Comparison of ENCODE assay signal across 22 cellular contexts in genomic region chr9:6490863-6491262, GRCh38.
A peak's percentile ranks its signal among the peaks of the same experiment; 100 is the strongest.
DNase-seq lines count a peak whose midpoint lies in the region; ATAC-seq lines count a peak whose summit lies in the region.
"Had no signal": no experiment of that assay in that cellular context is flagged by ENCODE, and none has a peak within 500 bp of the region (broad histone marks: within the 10 kb centered on the region; RNA-seq: fewer than 3 reads in every experiment).

No MANE protein-coding gene starts in this region.

- no peak overlapping the region for H3K4me3 ChIP-seq in CD4-positive, alpha-beta memory T cell (ENCODE audit: low read length in 2 of 2)
- H3K4me3 ChIP-seq: A549; BLaER1 treated with 17β-estradiol and CSF1 and Interleukin-3, amounts not matched to agents 10 nM and 100 nM; GM23248 had no signal

- no peak overlapping the region for H3K27ac ChIP-seq in CD4-positive, alpha-beta memory T cell (ENCODE audit: low read depth, low read length)
- H3K27ac ChIP-seq: 22Rv1; A549; BLaER1 treated with 17β-estradiol and CSF1 and Interleukin-3, amounts not matched to agents 10 nM and 100 nM; GM23248 had no signal

- H3K9me3 ChIP-seq in CD4-positive, alpha-beta memory T cell (ENCODE audit: control insufficient read depth in 1 of 2, low read length in 2 of 2) = no peaks in the 10 kb centered on the region
- H3K9me3 ChIP-seq: A549; BE2C; BLaER1 treated with 17β-estradiol and CSF1 and Interleukin-3, amounts not matched to agents 10 nM and 100 nM; Caco-2 had no signal

- H3K4me3 Mint-ChIP-seq in activated T-cell treated with anti-CD3 and anti-CD28 coated beads, Interleukin-2, amount 50 U/mL, for 72 hours = no peak overlapping the region
- H3K4me3 Mint-ChIP-seq in activated T-cell treated with anti-CD3 and anti-CD28 coated beads, Interleukin-2, amount 50 U/mL, for 24 hours = no peak overlapping the region
- no peak overlapping the region for H3K4me3 Mint-ChIP-seq in activated T-helper 17 cell treated with anti-CD3 and anti-CD28 coated beads, Interleukin-2, amount 50 U/mL, for 72 hours
- no peak overlapping the region for H3K4me3 Mint-ChIP-seq in CD4-positive, alpha-beta memory T cell
- H3K4me3 Mint-ChIP-seq: CD14-positive monocyte; CD8-positive, alpha-beta T cell; H9 had no signal

- intact Hi-C loops in CD4-positive, alpha-beta memory T cell (cut with micrococcal nuclease) = loop anchor here (5.0 kb wide), 1 partner anchor 139 kb away; no protein-coding TSS in a partner anchor

- H3K4me1 Mint-ChIP-seq in activated T-cell treated with anti-CD3 and anti-CD28 coated beads, Interleukin-2, amount 50 U/mL, for 72 hours (ENCODE audit: low read depth) = no peaks in the 10 kb centered on the region
- peaks cover 6% of the 10 kb centered on the region for H3K4me1 Mint-ChIP-seq in activated T-cell treated with anti-CD3 and anti-CD28 coated beads, Interleukin-2, amount 50 U/mL, for 24 hours (ENCODE audit: low read depth)
- H3K4me1 Mint-ChIP-seq in activated T-helper 17 cell treated with anti-CD3 and anti-CD28 coated beads, Interleukin-2, amount 50 U/mL, for 72 hours = peaks cover 17% of the 10 kb centered on the region
- H3K4me1 Mint-ChIP-seq in CD4-positive, alpha-beta memory T cell = peaks cover 0 to 20% (median 11%) of the 10 kb centered on the region in 4 donors
- H3K4me1 Mint-ChIP-seq: CD14-positive monocyte had no signal

- no peaks in the 10 kb centered on the region for H3K9me3 Mint-ChIP-seq in activated T-cell treated with anti-CD3 and anti-CD28 coated beads, Interleukin-2, amount 50 U/mL, for 72 hours
- H3K9me3 Mint-ChIP-seq in activated T-cell treated with anti-CD3 and anti-CD28 coated beads, Interleukin-2, amount 50 U/mL, for 24 hours = no peaks in the 10 kb centered on the region
- H3K9me3 Mint-ChIP-seq in activated T-helper 17 cell treated with anti-CD3 and anti-CD28 coated beads, Interleukin-2, amount 50 U/mL, for 72 hours = no peaks in the 10 kb centered on the region
- H3K9me3 Mint-ChIP-seq in CD4-positive, alpha-beta memory T cell = no peaks in the 10 kb centered on the region
- H3K9me3 Mint-ChIP-seq: CD14-positive monocyte; CD8-positive, alpha-beta T cell; H9 had no signal

- peaks cover 2 to 12% of the 10 kb centered on the region in 2 donors for H3K36me3 Mint-ChIP-seq in activated T-cell treated with anti-CD3 and anti-CD28 coated beads, Interleukin-2, amount 50 U/mL, for 72 hours (ENCODE audit: insufficient read depth in 2 of 2)
- H3K36me3 Mint-ChIP-seq in activated T-cell treated with anti-CD3 and anti-CD28 coated beads, Interleukin-2, amount 50 U/mL, for 24 hours (ENCODE audit: low read depth) = peaks cover 86% of the 10 kb centered on the region
- H3K36me3 Mint-ChIP-seq in activated T-helper 17 cell treated with anti-CD3 and anti-CD28 coated beads, Interleukin-2, amount 50 U/mL, for 72 hours (ENCODE audit: low read depth) = peaks cover 98% of the 10 kb centered on the region
- H3K36me3 Mint-ChIP-seq in CD4-positive, alpha-beta memory T cell = peaks cover 25 to 59% of the 10 kb centered on the region in 2 donors

- no peaks in the 10 kb centered on the region for H3K4me1 ChIP-seq in CD4-positive, alpha-beta memory T cell (ENCODE audit: insufficient read depth, low read length)
- H3K4me1 ChIP-seq: A549; BE2C; BLaER1 treated with 17β-estradiol and CSF1 and Interleukin-3, amounts not matched to agents 10 nM and 100 nM; Caco-2 had no signal

- no peak for DNase-seq in activated T-cell treated with anti-CD3 and anti-CD28 coated beads, Interleukin-2, amount 50 U/mL, for 72 hours
- DNase-seq in activated T-cell treated with anti-CD3 and anti-CD28 coated beads, Interleukin-2, amount 50 U/mL, for 24 hours = no peak
- DNase-seq in left lobe of liver (ENCODE audit: low spot score) (no peak), inferior parietal cortex (ENCODE audit: extremely low spot score) (no peak)
- DNase-seq in CD4-positive, alpha-beta memory T cell = no peak
- no peak for DNase-seq in stimulated activated CD8-positive, alpha-beta memory T cell treated with anti-CD3 and anti-CD28 coated beads, Interleukin-4, amount 100 ng/mL, for 48 hours
- no peak for DNase-seq in stimulated activated naive CD8-positive, alpha-beta T cell treated with anti-CD3 and anti-CD28 coated beads, Interleukin-15, Interleukin-2, amounts not matched to agents 100 U/mL and 50 U/mL, for 24 hours
- DNase-seq: ACHN; AML-193; BE2C; Caco-2; CD8-positive, alpha-beta T cell; DMS153; DND-41; GM23248; H9 had no signal

- peak overlapping the region; percentile 47 for H3K27ac Mint-ChIP-seq in activated T-cell treated with anti-CD3 and anti-CD28 coated beads, Interleukin-2, amount 50 U/mL, for 72 hours
- H3K27ac Mint-ChIP-seq in activated T-cell treated with anti-CD3 and anti-CD28 coated beads, Interleukin-2, amount 50 U/mL, for 24 hours = no peak overlapping the region
- H3K27ac Mint-ChIP-seq in activated T-helper 17 cell treated with anti-CD3 and anti-CD28 coated beads, Interleukin-2, amount 50 U/mL, for 72 hours = peak overlapping the region; percentile 83
- no peak overlapping the region for H3K27ac Mint-ChIP-seq in CD4-positive, alpha-beta memory T cell

- no peak for ATAC-seq in activated T-cell treated with anti-CD3 and anti-CD28 coated beads, Interleukin-2, amount 50 U/mL, for 72 hours (replicated peaks in 1 of 2)
- no peak for ATAC-seq in activated T-helper 17 cell treated with anti-CD3 and anti-CD28 coated beads, Interleukin-2, amount 50 U/mL, for 72 hours (replicated peaks)
- peak; percentile 66 for ATAC-seq in left lobe of liver
- ATAC-seq in stimulated activated naive CD8-positive, alpha-beta T cell treated with anti-CD3 and anti-CD28 coated beads, Interleukin-15, Interleukin-2, amounts not matched to agents 100 U/mL and 50 U/mL, for 24 hours = no peak
- ATAC-seq: A549; CD8-positive, alpha-beta T cell; HCT116 had no signal

- H3K36me3 ChIP-seq in CD4-positive, alpha-beta memory T cell (ENCODE audit: insufficient read depth, low read length) = peaks cover 22% of the 10 kb centered on the region

- H3K27me3 ChIP-seq in CD4-positive, alpha-beta memory T cell (ENCODE audit: insufficient read depth, low read length) = no peaks in the 10 kb centered on the region
- H3K27me3 ChIP-seq: BE2C; BLaER1 treated with 17β-estradiol and CSF1 and Interleukin-3, amounts not matched to agents 10 nM and 100 nM had no signal

- POLR2A ChIA-PET in CD4-positive, alpha-beta memory T cell (lab: Charles Lee; ENCODE audit: partially characterized antibody) = no interaction called here

- CTCF ChIA-PET in CD4-positive, alpha-beta memory T cell (lab: Charles Lee; ENCODE audit: partially characterized antibody) = interaction anchor here (1.4 kb wide), 1 partner anchor 139 kb away, joined by 4 read pairs; no protein-coding TSS in a partner anchor

- no peaks in the 10 kb centered on the region for H3K27me3 Mint-ChIP-seq in activated T-cell treated with anti-CD3 and anti-CD28 coated beads, Interleukin-2, amount 50 U/mL, for 72 hours (ENCODE audit: low read depth)
- H3K27me3 Mint-ChIP-seq in activated T-cell treated with anti-CD3 and anti-CD28 coated beads, Interleukin-2, amount 50 U/mL, for 24 hours = no peaks in the 10 kb centered on the region
- no peaks in the 10 kb centered on the region for H3K27me3 Mint-ChIP-seq in activated T-helper 17 cell treated with anti-CD3 and anti-CD28 coated beads, Interleukin-2, amount 50 U/mL, for 72 hours
- H3K27me3 Mint-ChIP-seq in CD4-positive, alpha-beta memory T cell = no peaks in the 10 kb centered on the region

Comparison
In these comparisons a context has a peak if more than half of its experiments do, and no peak if none do; other contexts are left out.
1. H3K27ac Mint-ChIP-seq: peak in activated T-cell treated with anti-CD3 and anti-CD28 coated beads, Interleukin-2, amount 50 U/mL, for 72 hours (single experiment) and activated T-helper 17 cell treated with anti-CD3 and anti-CD28 coated beads, Interleukin-2, amount 50 U/mL, for 72 hours (single experiment); none in activated T-cell treated with anti-CD3 and anti-CD28 coated beads, Interleukin-2, amount 50 U/mL, for 24 hours (single experiment) and CD4-positive, alpha-beta memory T cell (0 of 7).